Comparison of ENCODE assay signal across 22 cellular contexts in genomic region chr19:3455393-3455955, GRCh38. TPM values are rescaled to one million over a fixed set of nuclear protein-coding genes. Genes with fewer than 3 reads are reported as not detected.
A peak's percentile ranks its signal among the peaks of the same experiment; 100 is the strongest.
DNase-seq lines count a peak whose midpoint lies in the region; ATAC-seq, FAIRE-seq and TF ChIP-seq lines count a peak whose summit lies in the region.
"Had no signal": no experiment of that assay in that cellular context is flagged by ENCODE, and none has a peak within 500 bp of the region (broad histone marks: within the 10 kb centered on the region; RNA-seq: fewer than 3 reads in every experiment).

No MANE protein-coding gene starts in this region.

- intact Hi-C loops in esophagus muscularis mucosa (cut with DNase I): no loop called here
- intact Hi-C loops in stomach (cut with DNase I; ENCODE audit: low total_unique reads): no loop called here

- H3K36me3 Mint-ChIP-seq in endothelial cell (ENCODE audit: low read depth, unreplicated experiment): peaks cover 3% of the 10 kb centered on the region

- TF ChIP-seq EP300 in A549 (IDR thresholded peaks at IDR 0.05): no peak
- TF ChIP-seq EP300 in esophagus muscularis mucosa (IDR thresholded peaks at IDR 0.05): no peak
- no peak for TF ChIP-seq EP300 in stomach (IDR thresholded peaks at IDR 0.05)

- H3K9me3 Mint-ChIP-seq in endothelial cell (ENCODE audit: unreplicated experiment): no peaks in the 10 kb centered on the region
- H3K9me3 Mint-ChIP-seq: CD8-positive, alpha-beta T cell had no signal

- no peaks in the 10 kb centered on the region for H3K27me3 ChIP-seq in KMS-11 (ENCODE audit: insufficient read depth, low read depth)
- no peaks in the 10 kb centered on the region for H3K27me3 ChIP-seq in esophagus muscularis mucosa
- no peaks in the 10 kb centered on the region for H3K27me3 ChIP-seq in stomach
- no peaks in the 10 kb centered on the region for H3K27me3 ChIP-seq in foreskin keratinocyte
- H3K27me3 ChIP-seq: SJCRH30 had no signal

- H4K20me1 ChIP-seq in KMS-11 (ENCODE audit: insufficient read depth): no peaks in the 10 kb centered on the region

- H3K79me2 ChIP-seq in KMS-11 (ENCODE audit: insufficient read depth, low read depth): no peaks in the 10 kb centered on the region

- CTCF ChIA-PET in A549 (lab: Yijun Ruan, JAX): interaction anchor here (0.7 to 1.0 kb wide), 2 partner anchors 8 to 17 kb away, joined by 3 to 5 read pairs; no protein-coding TSS in a partner anchor

- H3K27ac ChIP-seq in A549: peak overlapping the region; percentile 91 to 95; a peak in 4 of 6 replicates
- H3K27ac ChIP-seq in KMS-11: no peak overlapping the region
- peak overlapping the region; percentile 84 to 91 (median 89) for H3K27ac ChIP-seq in esophagus muscularis mucosa (replicated peaks in 1 of 4)
- H3K27ac ChIP-seq in stomach: peak overlapping the region in 3 of 5 donors; percentile 77 to 90 (median 85)
- H3K27ac ChIP-seq in foreskin keratinocyte: no peak overlapping the region
- H3K27ac ChIP-seq: PC-9, SJCRH30 had no signal

- peaks cover 5% of the 10 kb centered on the region for H3K27me3 Mint-ChIP-seq in endothelial cell (ENCODE audit: unreplicated experiment)

- POLR2A ChIA-PET in A549 (lab: Yijun Ruan, JAX): no interaction called here

- no peak for FAIRE-seq in A549 (lab: Jason Lieb, UNC)

- no peak overlapping the region for H3K4me3 Mint-ChIP-seq in endothelial cell (ENCODE audit: unreplicated experiment)
- H3K4me3 Mint-ChIP-seq: CD8-positive, alpha-beta T cell had no signal

- peaks cover 68% of the 10 kb centered on the region for H3K4me1 ChIP-seq in A549
- H3K4me1 ChIP-seq in KMS-11 (ENCODE audit: low read depth, poor library complexity, severe bottlenecking): peaks cover 50% of the 10 kb centered on the region
- peaks cover 50 to 95% (median 87%) of the 10 kb centered on the region in 4 donors for H3K4me1 ChIP-seq in esophagus muscularis mucosa
- peaks cover 38 to 60% (median 48%) of the 10 kb centered on the region in 4 donors for H3K4me1 ChIP-seq in stomach
- H3K4me1 ChIP-seq in foreskin keratinocyte: no peaks in the 10 kb centered on the region

- no peak overlapping the region for H3K4me2 ChIP-seq in A549
- H3K4me2 ChIP-seq in KMS-11: peak overlapping the region; percentile 75; the same call in 1 of the 2 replicates
- H3K4me2 ChIP-seq: PC-9 had no signal

- DNase-seq in A549 (ENCODE audit: low read depth in 1 of 2, low spot score in 1 of 2) (no peak), esophagus muscularis mucosa (ENCODE audit: extremely low spot score) (no peak), stomach (no peak), foreskin keratinocyte (no peak), endothelial cell (ENCODE audit: low spot score) (no peak), NCI-H2196 treated with DMSO at 0.1 percent for 48 hours (lab: John Stamatoyannopoulos, UW; ENCODE audit: unreplicated experiment) (no peak)
- DNase-seq: Calu3; CD8-positive, alpha-beta T cell; DMS53; KG1; MV-4-11; NCI-H1417; NCI-H187 treated with DMSO at 0.1 percent for 48 hours; NCI-H345; NCI-H526; PC-9; SJCRH30 had no signal

- H3K36me3 ChIP-seq in KMS-11 (ENCODE audit: insufficient read depth) (no peaks in the 10 kb centered on the region), esophagus muscularis mucosa (peaks cover 40 to 78% (median 70%) of the 10 kb centered on the region in 4 donors), stomach (peaks cover 67 to 91% (median 86%) of the 10 kb centered on the region in 4 donors)

- peaks cover 4% of the 10 kb centered on the region for H3K4me1 Mint-ChIP-seq in endothelial cell (ENCODE audit: unreplicated experiment)

- no peak for TF ChIP-seq CTCF in A549 (IDR thresholded peaks at IDR 0.05)
- no peak for TF ChIP-seq CTCF in KMS-11 (conservative IDR thresholded peaks at IDR 0.05; ENCODE audit: low read depth, low read length)
- no peak for TF ChIP-seq CTCF in esophagus muscularis mucosa (IDR thresholded peaks at IDR 0.05)
- no peak for TF ChIP-seq CTCF in stomach (IDR thresholded peaks at IDR 0.05)
- no peak for TF ChIP-seq CTCF in foreskin keratinocyte (conservative IDR thresholded peaks at IDR 0.05)
- no peak for TF ChIP-seq CTCF in endothelial cell (IDR thresholded peaks at IDR 0.05; ENCODE audit: unreplicated experiment)

- ATAC-seq in A549: no peak
- no peak for ATAC-seq in foreskin keratinocyte
- ATAC-seq in GM19397 (IDR thresholded peaks at IDR 0.05; ENCODE audit: unreplicated experiment): no peak
- ATAC-seq: CD8-positive, alpha-beta T cell had no signal

- WGBS in A549 (ENCODE audit: missing lambda C conversion rate): 59% methylated on average over 7 of the region's 7 CpGs
- WGBS in esophagus muscularis mucosa: 89% methylated on average over 6 of the region's 7 CpGs
- 85 to 91% (median 86%) methylated on average over 7 of the region's 7 CpGs for WGBS in stomach, 5 donors

- H3K4me3 ChIP-seq in A549 (no peak overlapping the region), KMS-11 (IDR thresholded peaks at IDR 0.05; ENCODE audit: insufficient read depth, low read depth, low read length) (no peak overlapping the region), esophagus muscularis mucosa (no peak overlapping the region), stomach (no peak overlapping the region)
- H3K4me3 ChIP-seq: PC-9, SJCRH30 had no signal

- H2AFZ ChIP-seq in KMS-11 (ENCODE audit: low read depth): no peak overlapping the region
- H2AFZ ChIP-seq: PC-9 had no signal

- no peak for TF ChIP-seq RAD21 in A549 (conservative IDR thresholded peaks at IDR 0.05 in 1 of 2, IDR thresholded peaks at IDR 0.05 in 1 of 2)

- no peak overlapping the region for H3K27ac Mint-ChIP-seq in endothelial cell (ENCODE audit: unreplicated experiment)
- H3K27ac Mint-ChIP-seq: CD8-positive, alpha-beta T cell had no signal

- no peaks in the 10 kb centered on the region for H3K9me3 ChIP-seq in A549
- H3K9me3 ChIP-seq in esophagus muscularis mucosa: no peaks in the 10 kb centered on the region
- H3K9me3 ChIP-seq in stomach: no peaks in the 10 kb centered on the region
- H3K9me3 ChIP-seq: SJCRH30 had no signal

- H3K9ac ChIP-seq in KMS-11: no peak overlapping the region

- no peak for TF ChIP-seq POLR2A in A549 (IDR thresholded peaks at IDR 0.05; ENCODE audit: low read length)
- no peak for TF ChIP-seq POLR2A in esophagus muscularis mucosa (IDR thresholded peaks at IDR 0.05; ENCODE audit: low read depth)
- no peak for TF ChIP-seq POLR2A in stomach (IDR thresholded peaks at IDR 0.05)

TF ChIP-seq in A549, 52 proteins besides CTCF, POLR2A, EP300 and RAD21 (continues in another document):
- no peak for TF ChIP-seq POLR2AphosphoS2 (conservative IDR thresholded peaks at IDR 0.05; ENCODE audit: low read length)
- TF ChIP-seq E2F6 (IDR thresholded peaks at IDR 0.05; ENCODE audit: borderline replicate concordance, low read depth): no peak

RNA-seq across cellular contexts. Expression of gene SMIM24, which starts 24.9 kb away (rescaled TPM):
- 1.1 and 1.2 TPM in 2 replicates for polyA plus RNA-seq in A549 (2011; rRNA removed)
- 0.26 and 0.47 TPM in 2 replicates for polyA plus RNA-seq in A549 (2012; cell fraction: cytosol; rRNA removed)
- polyA plus RNA-seq in A549 (2012; cell fraction: nucleus; rRNA removed): 0.14 TPM in 1 of 2 replicates, not detected in the other
- 0.62 to 1.0 TPM (median 0.67 TPM) in 3 replicates for polyA plus RNA-seq in A549 (2017; fragmentation: RNase III; extraction: RNeasy Plus Mini Kit Qiagen cat#74134 plus additional on column Dnase treatment)
- 0.44 and 1.4 TPM in 2 replicates for polyA minus RNA-seq in A549 (2011; rRNA and poly(A)+ RNA removed)
- total RNA-seq in esophagus muscularis mucosa: not detected
- 100 to 1,000 TPM in 1 of 5 donors, 10 to 100 TPM in 1, 1 to 10 TPM in 2, not detected in 1; 1.4 to 178 (median 38.3) TPM for total RNA-seq in stomach
- 100 to 1,000 TPM in 1 of 3 donors, 10 to 100 TPM in 2; 14.1 to 116 (median 68.7) TPM for polyA plus RNA-seq in stomach
- total RNA-seq in foreskin keratinocyte: not detected in 2 replicates
- polyA plus RNA-seq in foreskin keratinocyte: 0.08 TPM in 1 of 2 replicates, not detected in the other
- not detected for total RNA-seq in endothelial cell (ENCODE audit: unreplicated experiment)
- total RNA-seq: A172, H4, PC-9, SJCRH30 had no signal

RNA-seq across cellular contexts. Expression of gene SMIM44, which starts 27.8 kb away (rescaled TPM):
- polyA plus RNA-seq in A549 (2011; rRNA removed) (not detected in 2 replicates), A549 (2017; fragmentation: RNase III; extraction: RNeasy Plus Mini Kit Qiagen cat#74134 plus additional on column Dnase treatment) (not detected in 3 replicates), stomach (1 to 10 TPM in 1 of 3 donors, not detected in 2; 2.7 TPM), foreskin keratinocyte (not detected in 2 replicates)
- not detected in 2 replicates for polyA plus RNA-seq in A549 (2012; cell fraction: cytosol; rRNA removed)
- not detected in 2 replicates for polyA plus RNA-seq in A549 (2012; cell fraction: nucleus; rRNA removed)
- polyA minus RNA-seq in A549 (2011; rRNA and poly(A)+ RNA removed): not detected in 2 replicates
- total RNA-seq in esophagus muscularis mucosa (not detected), stomach (not detected), foreskin keratinocyte (not detected in 2 replicates), endothelial cell (ENCODE audit: unreplicated experiment) (not detected)
- total RNA-seq: A172; Calu3; CD8-positive, alpha-beta T cell; H4; PC-9; SJCRH30 had no signal
- polyA plus RNA-seq: BJ had no signal

RNA-seq across cellular contexts. Expression of gene DOHH, which starts 45.0 kb away (rescaled TPM):
- polyA plus RNA-seq in A549 (2011; rRNA removed): 3.3 and 4.6 TPM in 2 replicates
- polyA plus RNA-seq in A549 (2012; cell fraction: cytosol; rRNA removed): 14.9 and 17.8 TPM in 2 replicates
- polyA plus RNA-seq in A549 (2012; cell fraction: nucleus; rRNA removed): 19.2 and 29.3 TPM in 2 replicates
- polyA plus RNA-seq in A549 (2017; fragmentation: RNase III; extraction: RNeasy Plus Mini Kit Qiagen cat#74134 plus additional on column Dnase treatment): 12.1 to 14.2 TPM (median 13.3 TPM) in 3 replicates
- 1.1 and 2.2 TPM in 2 replicates for polyA minus RNA-seq in A549 (2011; rRNA and poly(A)+ RNA removed)
- total RNA-seq in esophagus muscularis mucosa: 10 to 100 TPM; 19.5 to 37.5 (median 25.8) TPM
- 10 to 100 TPM in 2 of 5 donors, 1 to 10 TPM in 1, under 1 TPM in 1, not detected in 1; 0.45 to 21.7 (median 11.1) TPM for total RNA-seq in stomach
- polyA plus RNA-seq in stomach: 10 to 100 TPM; 10.7 to 14.1 (median 13.6) TPM
- 12.3 and 12.6 TPM in 2 replicates for total RNA-seq in foreskin keratinocyte
- 17.2 and 17.8 TPM in 2 replicates for polyA plus RNA-seq in foreskin keratinocyte
- total RNA-seq in endothelial cell (ENCODE audit: unreplicated experiment): 8.7 TPM

RNA-seq across cellular contexts. Expression of gene FZR1, which starts 50.6 kb away (rescaled TPM):
- 13.9 and 14.4 TPM in 2 replicates for polyA plus RNA-seq in A549 (2011; rRNA removed)
- 30.1 and 34.7 TPM in 2 replicates for polyA plus RNA-seq in A549 (2012; cell fraction: cytosol; rRNA removed)
- polyA plus RNA-seq in A549 (2012; cell fraction: nucleus; rRNA removed): 67.4 and 92.3 TPM in 2 replicates
- polyA plus RNA-seq in A549 (2017; fragmentation: RNase III; extraction: RNeasy Plus Mini Kit Qiagen cat#74134 plus additional on column Dnase treatment): 15.5 to 19.1 TPM (median 18.1 TPM) in 3 replicates
- polyA minus RNA-seq in A549 (2011; rRNA and poly(A)+ RNA removed): 13.8 and 22.6 TPM in 2 replicates
- 10 to 100 TPM; 15.8 to 41.2 (median 31.4) TPM for total RNA-seq in esophagus muscularis mucosa
- total RNA-seq in stomach: 100 to 1,000 TPM in 1 of 5 donors, 10 to 100 TPM in 3, 1 to 10 TPM in 1; 9.4 to 113 (median 31.9) TPM
- polyA plus RNA-seq in stomach: 10 to 100 TPM; 10.5 to 17.2 (median 13.9) TPM
- total RNA-seq in foreskin keratinocyte: 39.7 and 43.1 TPM in 2 replicates
- 36.7 and 37.9 TPM in 2 replicates for polyA plus RNA-seq in foreskin keratinocyte
- 38.9 TPM for total RNA-seq in endothelial cell (ENCODE audit: unreplicated experiment)

Comparison
In these comparisons a context has a peak if more than half of its experiments do, and no peak if none do; other contexts are left out.
1. H3K27ac ChIP-seq: peak in A549 (2 of 2), esophagus muscularis mucosa (4 of 4) and stomach (3 of 5); none in KMS-11 (single experiment) and foreskin keratinocyte (single experiment).